In genomic region chr2:28689764-28690163, GRCh38 we compare ENCODE assay signal across 28 cellular contexts.
"Had no signal": no experiment of that assay in that cellular context is flagged by ENCODE, and none has a peak within 500 bp of the region (broad histone marks: within the 10 kb centered on the region; RNA-seq: fewer than 3 reads in every experiment).

No MANE protein-coding gene starts in this region.

- H3K9me3 ChIP-seq: esophagus muscularis mucosa, gastroesophageal sphincter had no signal

- H3K36me3 ChIP-seq: brain microvascular endothelial cell, esophagus muscularis mucosa, gastroesophageal sphincter had no signal

- H3K36me3 Mint-ChIP-seq: activated CD4-positive, alpha-beta memory T cell treated with anti-CD3 and anti-CD28 coated beads for 36 hours had no signal

- H3K4me3 Mint-ChIP-seq: activated CD4-positive, alpha-beta memory T cell treated with anti-CD3 and anti-CD28 coated beads for 36 hours; activated CD4-positive, alpha-beta T cell treated with anti-CD3 and anti-CD28 coated beads for 36 hours; activated CD4-positive, alpha-beta T cell treated with anti-CD3 and anti-CD28 coated beads, Interleukin-2, amount 10 ng/mL, durations not matched to agents 24 days and 14 days; activated CD8-positive, alpha-beta T cell treated with anti-CD3 and anti-CD28 coated beads, Interleukin-2, amount 10 ng/mL, durations not matched to agents 7 days and 5 days; activated naive CD8-positive, alpha-beta T cell; activated T-cell treated with anti-CD3 and anti-CD28 coated beads, Interleukin-2, amount 50 U/mL, for 24 hours; activated T-helper 17 cell treated with anti-CD3 and anti-CD28 coated beads, Interleukin-2, amount 50 U/mL, for 72 hours; central memory CD8-positive, alpha-beta T cell; dendritic cell treated with granulocyte-macrophage colony-stimulating factor and Interleukin-4, amounts not matched to agents 40 ng/mL and 50 ng/mL, for 4 days; endodermal cell had no signal

- H3K27me3 ChIP-seq: brain microvascular endothelial cell, dorsolateral prefrontal cortex, esophagus muscularis mucosa, foreskin keratinocyte, gastroesophageal sphincter had no signal

- H3K9me3 Mint-ChIP-seq: activated CD4-positive, alpha-beta memory T cell treated with anti-CD3 and anti-CD28 coated beads for 36 hours; activated T-cell treated with anti-CD3 and anti-CD28 coated beads, Interleukin-2, amount 50 U/mL, for 24 hours; central memory CD8-positive, alpha-beta T cell; endodermal cell had no signal

- H3K27ac ChIP-seq: brain microvascular endothelial cell, coronary artery, dorsolateral prefrontal cortex, esophagus muscularis mucosa, foreskin keratinocyte, gastroesophageal sphincter had no signal

- ATAC-seq: activated CD4-positive, alpha-beta T cell treated with anti-CD3 and anti-CD28 coated beads for 36 hours; activated CD8-positive, alpha-beta T cell treated with anti-CD3 and anti-CD28 coated beads, Interleukin-2, amount 10 ng/mL, durations not matched to agents 7 days and 5 days; activated T-helper 17 cell treated with anti-CD3 and anti-CD28 coated beads, Interleukin-2, amount 50 U/mL, for 72 hours; foreskin keratinocyte; gastroesophageal sphincter had no signal

- H3K4me3 ChIP-seq: coronary artery, dorsolateral prefrontal cortex, esophagus muscularis mucosa, gastroesophageal sphincter had no signal

- H3K4me1 ChIP-seq: foreskin keratinocyte had no signal

- DNase-seq: activated CD4-positive, alpha-beta memory T cell treated with anti-CD3 and anti-CD28 coated beads for 36 hours; activated CD4-positive, alpha-beta T cell treated with anti-CD3 and anti-CD28 coated beads for 36 hours; activated CD4-positive, alpha-beta T cell treated with anti-CD3 and anti-CD28 coated beads, Interleukin-2, amount 10 ng/mL, durations not matched to agents 24 days and 14 days; activated CD4-positive, CD25-positive, alpha-beta regulatory T cell; activated CD4-positive, CD25-positive, alpha-beta regulatory T cell treated with anti-CD3 and anti-CD28 coated beads, Interleukin-2, amount 50 U/mL, for 72 hours; activated CD8-positive, alpha-beta memory T cell treated with anti-CD3 and anti-CD28 coated beads, Interleukin-2, amount 50 U/mL, for 48 hours; activated CD8-positive, alpha-beta T cell treated with anti-CD3 and anti-CD28 coated beads, Interleukin-2, amount 10 ng/mL, durations not matched to agents 7 days and 5 days; activated effector memory CD4-positive, alpha-beta T cell treated with Interleukin-2 at 50 U/mL for 16 hours; activated gamma-delta T cell treated with Interleukin-2 at 50 U/mL for 16 hours; activated naive CD4-positive, alpha-beta T cell treated with anti-CD3 and anti-CD28 coated beads, Interleukin-2, amount 50 U/mL, for 16 hours; activated naive CD4-positive, alpha-beta T cell treated with Interleukin-2 at 50 U/mL for 16 hours; activated T-cell treated with anti-CD3 and anti-CD28 coated beads for 4 hours; activated T-cell treated with anti-CD3 and anti-CD28 coated beads, Interleukin-2, amount 50 U/mL, for 24 hours; amniotic stem cell; anterior cingulate cortex; brain microvascular endothelial cell; dorsolateral prefrontal cortex; effector memory CD4-positive, alpha-beta T cell; endodermal cell; foreskin keratinocyte; T-helper 2 cell had no signal

- H3K27me3 Mint-ChIP-seq: activated CD4-positive, alpha-beta memory T cell treated with anti-CD3 and anti-CD28 coated beads for 36 hours; activated CD4-positive, alpha-beta T cell treated with anti-CD3 and anti-CD28 coated beads for 36 hours; activated CD4-positive, alpha-beta T cell treated with anti-CD3 and anti-CD28 coated beads, Interleukin-2, amount 10 ng/mL, durations not matched to agents 24 days and 14 days; activated naive CD8-positive, alpha-beta T cell; activated T-cell treated with anti-CD3 and anti-CD28 coated beads, Interleukin-2, amount 50 U/mL, for 24 hours; activated T-helper 17 cell treated with anti-CD3 and anti-CD28 coated beads, Interleukin-2, amount 50 U/mL, for 72 hours; central memory CD8-positive, alpha-beta T cell had no signal
